1 cellular context compared by ENCODE assay signal in genomic region chr1:175221548-175222175, GRCh38.
TF ChIP-seq lines count a peak whose summit lies in the region.

No MANE protein-coding gene starts in this region.

TF ChIP-seq in HepG2, 621 proteins besides CTCF, POLR2A, EP300 and RAD21 (continued from another document):
- TF ChIP-seq, protein P1, sequence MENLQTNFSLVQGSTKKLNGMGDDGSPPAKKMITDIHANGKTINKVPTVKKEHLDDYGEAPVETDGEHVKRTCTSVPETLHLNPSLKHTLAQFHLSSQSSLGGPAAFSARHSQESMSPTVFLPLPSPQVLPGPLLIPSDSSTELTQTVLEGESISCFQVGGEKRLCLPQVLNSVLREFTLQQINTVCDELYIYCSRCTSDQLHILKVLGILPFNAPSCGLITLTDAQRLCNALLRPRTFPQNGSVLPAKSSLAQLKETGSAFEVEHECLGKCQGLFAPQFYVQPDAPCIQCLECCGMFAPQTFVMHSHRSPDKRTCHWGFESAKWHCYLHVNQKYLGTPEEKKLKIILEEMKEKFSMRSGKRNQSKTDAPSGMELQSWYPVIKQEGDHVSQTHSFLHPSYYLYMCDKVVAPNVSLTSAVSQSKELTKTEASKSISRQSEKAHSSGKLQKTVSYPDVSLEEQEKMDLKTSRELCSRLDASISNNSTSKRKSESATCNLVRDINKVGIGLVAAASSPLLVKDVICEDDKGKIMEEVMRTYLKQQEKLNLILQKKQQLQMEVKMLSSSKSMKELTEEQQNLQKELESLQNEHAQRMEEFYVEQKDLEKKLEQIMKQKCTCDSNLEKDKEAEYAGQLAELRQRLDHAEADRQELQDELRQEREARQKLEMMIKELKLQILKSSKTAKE (CRISPR knock-in tag; IDR thresholded peaks at IDR 0.05; ENCODE audit: borderline replicate concordance): no peak
- TF ChIP-seq HES4 (CRISPR knock-in tag; IDR thresholded peaks at IDR 0.05; ENCODE audit: borderline replicate concordance) (no peak), ZNF724P (CRISPR knock-in tag; IDR thresholded peaks at IDR 0.05; ENCODE audit: borderline replicate concordance) (no peak), MAFG (CRISPR knock-in tag; IDR thresholded peaks at IDR 0.05) (no peak), CEBPG (CRISPR knock-in tag; IDR thresholded peaks at IDR 0.05) (no peak), MAF1 (CRISPR knock-in tag; IDR thresholded peaks at IDR 0.05; ENCODE audit: borderline replicate concordance) (no peak), DMAP1 (CRISPR knock-in tag; IDR thresholded peaks at IDR 0.05) (no peak), FOXA3 (CRISPR knock-in tag; IDR thresholded peaks at IDR 0.05) (no peak), ZFP37 (CRISPR knock-in tag; IDR thresholded peaks at IDR 0.05; ENCODE audit: borderline replicate concordance) (no peak), ZNF496 (CRISPR knock-in tag; IDR thresholded peaks at IDR 0.05; ENCODE audit: insufficient replicate concordance) (no peak), ZBTB1 (CRISPR knock-in tag; IDR thresholded peaks at IDR 0.05; ENCODE audit: borderline replicate concordance) (no peak), ZBTB44 (CRISPR knock-in tag; IDR thresholded peaks at IDR 0.05) (no peak), TFDP2 (CRISPR knock-in tag; IDR thresholded peaks at IDR 0.05) (no peak)
- TF ChIP-seq, protein P2, sequence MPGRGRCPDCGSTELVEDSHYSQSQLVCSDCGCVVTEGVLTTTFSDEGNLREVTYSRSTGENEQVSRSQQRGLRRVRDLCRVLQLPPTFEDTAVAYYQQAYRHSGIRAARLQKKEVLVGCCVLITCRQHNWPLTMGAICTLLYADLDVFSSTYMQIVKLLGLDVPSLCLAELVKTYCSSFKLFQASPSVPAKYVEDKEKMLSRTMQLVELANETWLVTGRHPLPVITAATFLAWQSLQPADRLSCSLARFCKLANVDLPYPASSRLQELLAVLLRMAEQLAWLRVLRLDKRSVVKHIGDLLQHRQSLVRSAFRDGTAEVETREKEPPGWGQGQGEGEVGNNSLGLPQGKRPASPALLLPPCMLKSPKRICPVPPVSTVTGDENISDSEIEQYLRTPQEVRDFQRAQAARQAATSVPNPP (CRISPR knock-in tag; IDR thresholded peaks at IDR 0.05): no peak
